16 cellular contexts compared by ENCODE assay signal in genomic region chr2:160426604-160427003, GRCh38.
DNase-seq lines count a peak whose midpoint lies in the region; ATAC-seq and TF ChIP-seq lines count a peak whose summit lies in the region.
"Had no signal": no experiment of that assay in that cellular context is flagged by ENCODE, and none has a peak within 500 bp of the region (broad histone marks: within the 10 kb centered on the region; RNA-seq: fewer than 3 reads in every experiment).

No MANE protein-coding gene starts in this region.

- H3K4me1 Mint-ChIP-seq in activated naive CD8-positive, alpha-beta T cell (ENCODE audit: low read depth): peaks cover 70% of the 10 kb centered on the region

- intact Hi-C loops in heart left ventricle (cut with DNase I) (loop anchor here in 8 of 10 donors (5.0 to 10.0 kb wide), 9 partner anchors 52 to 566 kb away; partner anchors contain the start of gene RBMS1 (in 6 of the 8)), transverse colon (cut with DNase I; ENCODE audit: low total_unique reads) (loop anchor here (10.0 kb wide), 1 partner anchor 48 kb away; no protein-coding TSS in a partner anchor)

- TF ChIP-seq CTCF in heart left ventricle (IDR thresholded peaks at IDR 0.05): no peak
- TF ChIP-seq CTCF in right atrium auricular region (IDR thresholded peaks at IDR 0.05): no peak
- no peak for TF ChIP-seq CTCF in transverse colon (IDR thresholded peaks at IDR 0.05)

- H3K27me3 ChIP-seq in heart left ventricle (no peaks in the 10 kb centered on the region), right atrium auricular region (no peaks in the 10 kb centered on the region), transverse colon (peaks cover 45% of the 10 kb centered on the region)
- H3K27me3 ChIP-seq: neutrophil, testis had no signal

- H3K36me3 ChIP-seq in heart left ventricle (peaks cover 0 to 11% (median 0%) of the 10 kb centered on the region in 9 donors), right atrium auricular region (no peaks in the 10 kb centered on the region), mesodermal cell (ENCODE audit: control insufficient read depth, insufficient read depth, low read length) (peaks cover 27% of the 10 kb centered on the region), transverse colon (no peaks in the 10 kb centered on the region)
- H3K36me3 ChIP-seq: neutrophil had no signal

- H3K27me3 Mint-ChIP-seq in activated naive CD8-positive, alpha-beta T cell: no peaks in the 10 kb centered on the region

- WGBS in heart left ventricle, 4 donors: 68 to 73% (median 71%) methylated on average over 5 of the region's 5 CpGs
- 87% methylated on average over 3 of the region's 5 CpGs; no CpG with 5 or more reads in 1 of the 2 experiments for WGBS in mesodermal cell (ENCODE audit: insufficient coverage in 2 of 2), 2 experiments
- 85 to 90% methylated on average over 4 to 5 of the region's 5 CpGs for WGBS in transverse colon (ENCODE audit: low coverage in 1 of 2), 2 donors

- no peak overlapping the region for H3K4me3 Mint-ChIP-seq in activated naive CD8-positive, alpha-beta T cell
- H3K4me3 Mint-ChIP-seq: activated naive CD4-positive, alpha-beta T cell treated with anti-CD3 and anti-CD28 coated beads for 36 hours had no signal

- in situ Hi-C loops in transverse colon (cut with MboI; ENCODE audit: low pct_ligation_motif_present in 1 of 4, low pct_unique_long_range_greater_than_20kb in 1 of 4, low sequenced_read_pairs in 3 of 4): no loop called here

- no peaks in the 10 kb centered on the region for H3K9me3 Mint-ChIP-seq in activated naive CD8-positive, alpha-beta T cell (ENCODE audit: low read depth)

- H3K27ac Mint-ChIP-seq in activated naive CD8-positive, alpha-beta T cell: peak overlapping the region; percentile 70
- H3K27ac Mint-ChIP-seq: activated naive CD4-positive, alpha-beta T cell treated with anti-CD3 and anti-CD28 coated beads for 36 hours had no signal

- ATAC-seq in heart left ventricle (peak in 3 of 4 donors; percentile 40 to 64 (median 54)), GM21390 (IDR thresholded peaks at IDR 0.05; ENCODE audit: unreplicated experiment) (no peak)

- no peak for TF ChIP-seq EP300 in transverse colon (IDR thresholded peaks at IDR 0.05; ENCODE audit: low read depth)

- H3K27ac ChIP-seq in heart left ventricle (peak overlapping the region in 8 of 12 donors; percentile 38 to 82 (median 74)), right atrium auricular region (peak overlapping the region in 1 of 2 donors; percentile 63), mesodermal cell (ENCODE audit: low read depth, low read length, severe bottlenecking) (peak overlapping the region; percentile 42), transverse colon (peak overlapping the region; percentile 59 to 79 (median 74))
- H3K27ac ChIP-seq: neutrophil, testis had no signal

- peaks cover 0 to 11% (median 2%) of the 10 kb centered on the region in 12 donors for H3K9me3 ChIP-seq in heart left ventricle
- H3K9me3 ChIP-seq in right atrium auricular region: peaks cover 0 to 8% of the 10 kb centered on the region in 2 donors
- peaks cover 5% of the 10 kb centered on the region for H3K9me3 ChIP-seq in mesodermal cell (ENCODE audit: control insufficient read depth, low read length)
- peaks cover 4 to 5% of the 10 kb centered on the region in 2 donors for H3K9me3 ChIP-seq in transverse colon
- H3K9me3 ChIP-seq: neutrophil, testis had no signal

- H3K36me3 Mint-ChIP-seq in activated naive CD8-positive, alpha-beta T cell: peaks cover 11% of the 10 kb centered on the region

- no peak for DNase-seq in heart left ventricle
- no peak for DNase-seq in right atrium auricular region (ENCODE audit: low spot score)
- no peak for DNase-seq in transverse colon
- no peak for DNase-seq in stimulated activated CD4-positive, alpha-beta T cell treated with anti-CD3 and anti-CD28 coated beads, Interleukin-4, amount 100 ng/mL, for 1 hour
- no peak for DNase-seq in NCI-H187 treated with DMSO at 0.1 percent for 48 hours (lab: John Stamatoyannopoulos, UW)
- DNase-seq: activated naive CD4-positive, alpha-beta T cell treated with anti-CD3 and anti-CD28 coated beads for 36 hours; caudate nucleus; DMS53; kidney glomerular epithelial cell; MM.1S; NCI-H2081; testis had no signal

- H3K4me3 ChIP-seq in heart left ventricle: no peak overlapping the region
- H3K4me3 ChIP-seq in right atrium auricular region: no peak overlapping the region
- no peak overlapping the region for H3K4me3 ChIP-seq in mesodermal cell (ENCODE audit: extremely low read depth, insufficient read depth, low read length, poor library complexity, severe bottlenecking)
- no peak overlapping the region for H3K4me3 ChIP-seq in transverse colon
- H3K4me3 ChIP-seq: testis had no signal

- H3K4me1 ChIP-seq in heart left ventricle: peaks cover 0 to 63% (median 36%) of the 10 kb centered on the region in 12 donors
- peaks cover 0 to 48% of the 10 kb centered on the region in 2 donors for H3K4me1 ChIP-seq in right atrium auricular region
- peaks cover 15% of the 10 kb centered on the region for H3K4me1 ChIP-seq in mesodermal cell (ENCODE audit: control insufficient read depth, insufficient read depth, low read length, poor library complexity, severe bottlenecking)
- peaks cover 0 to 37% (median 8%) of the 10 kb centered on the region in 4 donors for H3K4me1 ChIP-seq in transverse colon

- TF ChIP-seq POLR2A in heart left ventricle (IDR thresholded peaks at IDR 0.05) (no peak), transverse colon (IDR thresholded peaks at IDR 0.05) (no peak)
